In the genomic region with DNA sequence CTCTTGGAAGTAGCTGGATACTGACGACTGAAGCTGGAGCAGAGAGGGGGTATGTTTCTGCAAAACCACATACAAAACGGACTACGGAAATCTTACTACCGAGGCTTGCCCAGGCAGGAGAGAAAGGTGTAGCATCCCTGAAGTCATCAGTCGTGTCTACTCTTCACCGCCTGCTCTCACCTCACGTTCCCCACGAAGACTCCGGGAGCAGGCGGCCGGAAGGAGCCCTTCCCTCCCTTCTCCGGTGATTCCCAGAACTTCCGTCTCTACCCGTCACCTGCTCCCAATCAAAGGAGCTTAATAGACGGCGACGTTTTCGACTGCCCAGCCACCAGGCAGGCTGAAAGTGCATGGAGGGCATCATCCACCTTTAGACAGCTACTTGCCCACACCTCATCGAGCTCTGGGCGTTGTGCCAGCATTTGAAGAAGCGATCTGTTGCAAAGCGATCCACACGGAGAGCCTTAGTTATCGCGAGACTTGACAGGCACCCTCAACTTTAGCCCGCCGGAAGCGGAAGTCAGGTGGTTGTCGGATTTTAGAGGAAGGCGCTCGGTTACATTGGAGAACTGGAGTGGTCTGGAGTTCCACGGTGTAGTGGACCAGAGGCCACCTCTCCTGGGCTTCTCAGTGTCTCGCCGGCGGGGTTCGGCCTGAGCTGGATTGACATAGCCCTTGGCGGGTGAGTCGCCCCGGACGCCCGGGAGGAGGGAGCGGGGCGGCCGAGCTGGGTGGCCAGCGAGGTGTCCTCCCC, we compare ENCODE assay signal across 8 cellular contexts. TPM values are rescaled to one million over a fixed set of nuclear protein-coding genes. Genes with fewer than 3 reads are reported as not detected.
DNase-seq lines count a peak whose midpoint lies in the region; ATAC-seq and TF ChIP-seq lines count a peak whose summit lies in the region.

RAMAC (plus strand) TSS at position 523 of the 754 bp plus-strand sequence. CDS start 2,809 bp downstream, outside the sequence.

- peaks cover 7% of the 10 kb centered on the region for H3K4me1 ChIP-seq in rectal smooth muscle tissue (ENCODE audit: control insufficient read depth, insufficient read depth, low read length)
- H3K4me1 ChIP-seq in aorta (ENCODE audit: control insufficient read depth in 1 of 2, insufficient read depth in 2 of 2, low read length in 2 of 2), result no peaks in the 10 kb centered on the region

- DNase-seq in NCI-H187 treated with DMSO at 0.1 percent for 48 hours (lab: John Stamatoyannopoulos, UW) (peak; percentile 64), astrocyte of the cerebellum (ENCODE audit: low read depth) (peak; percentile 93), hepatic stellate cell (ENCODE audit: low spot score) (peak; percentile 86), aorta (peak; percentile 95 to 96)

- H3K4me3 ChIP-seq in astrocyte of the cerebellum (ENCODE audit: low read depth, low read length), result peak within 1 kb of the TSS; percentile 60
- peak within 1 kb of the TSS; percentile 84 for H3K4me3 ChIP-seq in rectal smooth muscle tissue (ENCODE audit: low read length)
- H3K4me3 ChIP-seq in aorta (ENCODE audit: low read length in 2 of 2), result peak within 1 kb of the TSS; percentile 86 to 90

- peak within 1 kb of the TSS; percentile 68 for H3K9ac ChIP-seq in rectal smooth muscle tissue (ENCODE audit: low read length)

- intact Hi-C loops in T-helper 2 cell treated with Interferon-gamma antibody and Interleukin-4, amounts not matched to agents 100 ng/mL and 5 ng/mL, for 36 hours (cut with micrococcal nuclease), result loop anchor here (1.0 to 10.0 kb wide), 7 partner anchors 20 to 941 kb away; partner anchors contain the start of genes C15orf40, HOMER2 and MEX3B
- intact Hi-C loops in aorta (cut with DNase I), result loop anchor here (2.0 to 5.0 kb wide), 2 partner anchors 25 to 444 kb away; partner anchors contain the start of genes C15orf40 (in 1 of the 2) and RPS17 (in 1 of the 2)

- H3K36me3 ChIP-seq in rectal smooth muscle tissue (ENCODE audit: control insufficient read depth, insufficient read depth, low read length) (peaks cover 2% of the 10 kb centered on the region), aorta (ENCODE audit: control insufficient read depth in 1 of 2, insufficient read depth in 2 of 2, low read length in 1 of 2) (no peaks in the 10 kb centered on the region)

- ATAC-seq in GM18502 (IDR thresholded peaks at IDR 0.05; ENCODE audit: poor library complexity, unreplicated experiment) (peak; percentile 93), HG02943 (IDR thresholded peaks at IDR 0.05; ENCODE audit: low read depth, unreplicated experiment) (peak; percentile 97), aorta (ENCODE audit: low FRiP score) (peak; percentile 97)

- TF ChIP-seq CTCF in astrocyte of the cerebellum (IDR thresholded peaks at IDR 0.05; ENCODE audit: low read depth, low read length, missing control alignments), result no peak

- H3K27me3 ChIP-seq in rectal smooth muscle tissue (ENCODE audit: control insufficient read depth, insufficient read depth, low read length) (no peaks in the 10 kb centered on the region), aorta (ENCODE audit: control insufficient read depth in 1 of 2, insufficient read depth in 2 of 2, low read length in 1 of 2) (no peaks in the 10 kb centered on the region)

- H3K27ac ChIP-seq in rectal smooth muscle tissue (ENCODE audit: low read depth, low read length) (peak within 1 kb of the TSS; percentile 73), aorta (ENCODE audit: low read depth in 1 of 2, low read length in 2 of 2) (peak within 1 kb of the TSS in 1 of 2 donors; percentile 68)

- in situ Hi-C loops in astrocyte of the cerebellum (cut with HindIII; ENCODE audit: low sequenced_read_pairs), result no loop called here

- H3K9me3 ChIP-seq in aorta (ENCODE audit: control insufficient read depth, low read length), result no peaks in the 10 kb centered on the region

- 2 to 3% methylated on average over 40 to 45 of the region's 45 CpGs for WGBS in aorta, 2 donors

RNA-seq across cellular contexts. Expression of gene RAMAC, which starts in this region (rescaled TPM):
- 22.2 and 22.8 TPM in 2 replicates for total RNA-seq in T-helper 2 cell treated with Interferon-gamma antibody and Interleukin-4, amounts not matched to agents 100 ng/mL and 5 ng/mL, for 36 hours
- total RNA-seq in aorta, result 10 to 100 TPM; 11.5 to 12.2 TPM
- polyA plus RNA-seq in aorta, result 10 to 100 TPM; 14.8 to 24.3 TPM
